In the genomic region with DNA sequence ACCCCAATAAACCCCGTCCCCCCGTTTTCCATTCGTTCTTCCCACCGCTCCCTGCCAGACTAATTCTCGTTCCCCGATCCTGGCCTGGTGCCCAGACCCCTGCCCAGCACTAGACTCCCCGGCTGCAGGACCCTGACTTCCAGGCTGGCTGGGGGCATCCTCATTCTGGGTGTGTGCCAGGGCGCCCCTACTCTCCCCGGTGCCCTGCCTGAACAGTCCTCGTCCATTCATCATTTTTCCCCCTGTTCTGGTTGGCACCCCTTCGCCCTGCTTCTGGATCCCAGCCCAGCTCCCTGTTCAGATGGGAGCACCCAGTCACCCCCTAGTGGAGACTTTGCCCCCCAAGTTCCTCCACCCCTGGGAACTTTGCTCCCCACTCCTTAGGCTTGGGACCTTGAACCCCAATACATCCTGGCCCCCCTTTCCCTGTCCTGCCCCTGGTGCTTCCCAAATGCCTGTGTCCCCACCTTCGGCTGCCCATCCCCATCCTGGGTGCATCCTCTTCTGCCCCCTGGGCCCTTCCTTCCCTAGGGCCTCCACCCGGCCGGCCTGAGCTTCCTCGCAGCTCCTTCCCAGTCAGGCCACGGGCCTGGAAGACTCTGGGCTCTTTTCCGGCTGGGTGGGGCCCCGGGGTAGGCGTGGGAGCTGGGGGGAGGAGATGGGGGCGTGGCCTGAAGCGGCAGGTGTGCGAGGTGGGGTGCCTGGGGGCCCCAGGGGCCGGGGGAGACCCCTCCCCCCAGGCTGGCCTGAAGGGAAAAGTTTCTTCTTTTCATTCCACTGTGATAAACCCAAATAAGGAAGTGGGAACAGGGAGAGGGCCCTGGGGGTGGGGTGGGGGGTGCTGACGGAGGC, we compare ENCODE assay signal across 8 cellular contexts. TPM values are rescaled to one million over a fixed set of nuclear protein-coding genes. Genes with fewer than 3 reads are reported as not detected.
A peak's percentile ranks its signal among the peaks of the same experiment; 100 is the strongest.
DNase-seq lines count a peak whose midpoint lies in the region; FAIRE-seq and TF ChIP-seq lines count a peak whose summit lies in the region.

No MANE protein-coding gene starts in this region.

- H2AFZ ChIP-seq in ACC112 (ENCODE audit: low read length, unreplicated experiment) (peak overlapping the region; percentile 55), endothelial cell of umbilical vein (ENCODE audit: low read depth, low read length) (peak overlapping the region; percentile 23)

- H3K4me3 ChIP-seq in ACC112 (ENCODE audit: low read depth, low read length), result peak overlapping the region; percentile 87
- H3K4me3 ChIP-seq in GM12875 (ENCODE audit: low read depth, low read length), result peak overlapping the region; percentile 77
- peak overlapping the region; percentile 94 for H3K4me3 ChIP-seq in SK-N-MC
- peak overlapping the region; percentile 80 to 93 (median 80) for H3K4me3 ChIP-seq in endothelial cell of umbilical vein (replicated peaks in 1 of 3; ENCODE audit: insufficient read depth in 1 of 3, low read depth in 1 of 3, low read length in 3 of 3)

- intact Hi-C loops in endothelial cell of umbilical vein (cut with micrococcal nuclease), result loop anchor here (1.0 kb wide), 4 partner anchors 11 to 49 kb away; partner anchors contain the start of gene GPR137

- H3K4me1 ChIP-seq in ACC112 (ENCODE audit: control insufficient read depth, insufficient read depth, low read length, unreplicated experiment) (peaks cover 23% of the 10 kb centered on the region), endothelial cell of umbilical vein (ENCODE audit: control insufficient read depth, extremely low read depth, insufficient read depth, low read length) (peaks cover 27% of the 10 kb centered on the region)

- TF ChIP-seq CTCF in GM12875 (IDR thresholded peaks at IDR 0.05; ENCODE audit: borderline replicate concordance, insufficient read depth, low read depth, low read length) (peak; percentile 53), endothelial cell of umbilical vein (IDR thresholded peaks at IDR 0.05; ENCODE audit: extremely low read depth in 1 of 2, insufficient read depth in 1 of 2, low read depth in 1 of 2, low read length in 2 of 2) (peak in 1 of 2 donors; percentile 31)

- H3K36me3 ChIP-seq in ACC112 (ENCODE audit: insufficient read depth, low read length) (0 out of 2 replicates have a peak, but pooled peaks cover 4% of the 10 kb centered on the region), SK-N-MC (ENCODE audit: insufficient read depth, low read length) (peaks cover 15% of the 10 kb centered on the region; the same call in 1 of the 2 replicates), endothelial cell of umbilical vein (ENCODE audit: control insufficient read depth in 2 of 2, extremely low read depth in 1 of 2, insufficient read depth in 2 of 2, low read length in 2 of 2) (peaks cover 2 to 17% of the 10 kb centered on the region in 2 experiments)

- dilution Hi-C loops in endothelial cell of umbilical vein (cut with MboI; ENCODE audit: extremely low pct_ligation_motif_present, low sequenced_read_pairs), result no loop called here

- H3K9me1 ChIP-seq in endothelial cell of umbilical vein (replicated peaks; ENCODE audit: control insufficient read depth, extremely low read depth, insufficient read depth, low read length), result no peaks in the 10 kb centered on the region

- no peaks in the 10 kb centered on the region for H3K9me3 ChIP-seq in SK-N-MC (ENCODE audit: low read depth, low read length)
- no peaks in the 10 kb centered on the region for H3K9me3 ChIP-seq in endothelial cell of umbilical vein (replicated peaks; ENCODE audit: control insufficient read depth, insufficient read depth, low read length)

- peaks cover 21% of the 10 kb centered on the region for H3K79me2 ChIP-seq in ACC112 (ENCODE audit: control insufficient read depth, insufficient read depth, low read length, unreplicated experiment)
- H3K79me2 ChIP-seq in endothelial cell of umbilical vein (ENCODE audit: control insufficient read depth, insufficient read depth, low read length), result peaks cover 32% of the 10 kb centered on the region

- POLR2A ChIA-PET in endothelial cell of umbilical vein (lab: Charles Lee), result no interaction called here
- POLR2A ChIA-PET in HEK293T (lab: Yijun Ruan, JAX), result interaction anchor here (0.8 to 8.9 kb wide), 4 partner anchors 10 to 68 kb away, joined by 3 to 78 read pairs (median 4); no protein-coding TSS in a partner anchor

- no peak for FAIRE-seq in endothelial cell of umbilical vein (lab: Jason Lieb, UNC)

- H3K27me3 ChIP-seq in ACC112 (ENCODE audit: insufficient read depth, low read length) (no peaks in the 10 kb centered on the region), endothelial cell of umbilical vein (ENCODE audit: control insufficient read depth in 2 of 2, insufficient read depth in 2 of 2, low read length in 2 of 2) (no peaks in the 10 kb centered on the region)

- H3K27ac ChIP-seq in ACC112 (ENCODE audit: low read depth, low read length) (peak overlapping the region; percentile 11; the same call in 1 of the 2 replicates), SK-N-MC (0 out of 2 replicates have a peak overlapping the region, but pooled peaks have one; percentile 19), endothelial cell of umbilical vein (ENCODE audit: insufficient read depth, low read depth, low read length) (peak overlapping the region; percentile 49)

- DNase-seq in SK-N-MC (ENCODE audit: low read depth, low spot score) (no peak), endothelial cell of umbilical vein (ENCODE audit: low read depth, low spot score) (no peak), myocyte (ENCODE audit: low read depth) (peak; percentile 42), middle frontal gyrus (ENCODE audit: extremely low spot score, low spot score) (no peak), HEK293T (ENCODE audit: extremely low spot score) (no peak)
- no peak for DNase-seq in stimulated activated naive CD4-positive, alpha-beta T cell (lab: John Stamatoyannopoulos, UW)

- H3K4me2 ChIP-seq in endothelial cell of umbilical vein (ENCODE audit: insufficient read depth, low read length), result peak overlapping the region; percentile 86

- peak; percentile 38 for TF ChIP-seq POLR2A in endothelial cell of umbilical vein (IDR thresholded peaks at IDR 0.05; ENCODE audit: low read depth, low read length)

- CTCF ChIA-PET in endothelial cell of umbilical vein (lab: Charles Lee), result interaction anchor here (0.7 to 4.7 kb wide), 10 partner anchors 8 to 103 kb away, joined by 3 to 60 read pairs (median 8); partner anchors contain the start of genes CATSPERZ, FERMT3, PRDX5 and STIP1
- CTCF ChIA-PET in HEK293T (lab: Yijun Ruan, JAX), result interaction anchor here (0.6 to 3.3 kb wide), 7 partner anchors 15 to 1101 kb away, joined by 3 to 14 read pairs (median 5); partner anchors contain the start of genes ESRRA, FERMT3, NUDT22 and TRPT1

- H4K20me1 ChIP-seq in endothelial cell of umbilical vein (replicated peaks; ENCODE audit: control insufficient read depth, extremely low read depth, insufficient read depth, low read length), result no peaks in the 10 kb centered on the region

- H3K9ac ChIP-seq in SK-N-MC (ENCODE audit: insufficient read length) (peak overlapping the region; percentile 83), endothelial cell of umbilical vein (replicated peaks; ENCODE audit: extremely low read depth, insufficient read depth, low read length) (peak overlapping the region; percentile 65)

- no TSS peak for BruUV-seq in endothelial cell of umbilical vein (replicated peaks; lab: Mats Ljungman, UMichigan)

RNA-seq across cellular contexts. Expression of gene PLCB3, which starts 0.9 kb away (rescaled TPM):
- 60.4 and 61.1 TPM in 2 replicates for total RNA-seq in endothelial cell of umbilical vein
- 32.3 and 33.3 TPM in 2 replicates for polyA plus RNA-seq in endothelial cell of umbilical vein
- polyA plus RNA-seq in endothelial cell of umbilical vein (2011; cell fraction: cytosol; rRNA removed), result 28.0 and 30.0 TPM in 2 replicates
- polyA plus RNA-seq in endothelial cell of umbilical vein (2011; cell fraction: nucleus; rRNA removed), result 82.7 and 91.6 TPM in 2 replicates
- 35.6 and 50.8 TPM in 2 replicates for polyA plus RNA-seq in endothelial cell of umbilical vein (2012)
- 28.2 and 34.7 TPM in 2 replicates for polyA minus RNA-seq in endothelial cell of umbilical vein
- polyA minus RNA-seq in endothelial cell of umbilical vein (2011; cell fraction: cytosol; rRNA and poly(A)+ RNA removed), result 36.9 TPM
- 22.8 and 37.1 TPM in 2 replicates for polyA minus RNA-seq in endothelial cell of umbilical vein (2011; cell fraction: nucleus; rRNA and poly(A)+ RNA removed)
- 41.5 and 41.7 TPM in 2 replicates for total RNA-seq in myocyte
- polyA plus RNA-seq in myocyte (2012), result 30.8 TPM

RNA-seq across cellular contexts. Expression of gene PPP1R14B, which starts 5.5 kb away (rescaled TPM):
- 431 TPM in 2 replicates for total RNA-seq in endothelial cell of umbilical vein
- 308 and 320 TPM in 2 replicates for polyA plus RNA-seq in endothelial cell of umbilical vein
- polyA plus RNA-seq in endothelial cell of umbilical vein (2011; cell fraction: cytosol; rRNA removed), result 343 and 404 TPM in 2 replicates
- 151 and 155 TPM in 2 replicates for polyA plus RNA-seq in endothelial cell of umbilical vein (2011; cell fraction: nucleus; rRNA removed)
- polyA plus RNA-seq in endothelial cell of umbilical vein (2012), result 414 and 432 TPM in 2 replicates
- polyA minus RNA-seq in endothelial cell of umbilical vein, result 107 and 116 TPM in 2 replicates
- polyA minus RNA-seq in endothelial cell of umbilical vein (2011; cell fraction: cytosol; rRNA and poly(A)+ RNA removed), result 105 TPM
- polyA minus RNA-seq in endothelial cell of umbilical vein (2011; cell fraction: nucleus; rRNA and poly(A)+ RNA removed), result 17.3 and 29.0 TPM in 2 replicates
- 656 and 816 TPM in 2 replicates for total RNA-seq in myocyte
- 808 TPM for polyA plus RNA-seq in myocyte (2012)

RNA-seq across cellular contexts. Expression of gene FKBP2, which starts 11.3 kb away (rescaled TPM):
- total RNA-seq in endothelial cell of umbilical vein (48.4 and 48.5 TPM in 2 replicates), myocyte (49.2 and 59.8 TPM in 2 replicates)
- polyA plus RNA-seq in endothelial cell of umbilical vein, result 63.1 and 74.4 TPM in 2 replicates
- polyA plus RNA-seq in endothelial cell of umbilical vein (2011; cell fraction: cytosol; rRNA removed), result 54.7 and 75.6 TPM in 2 replicates
- 24.9 and 27.9 TPM in 2 replicates for polyA plus RNA-seq in endothelial cell of umbilical vein (2011; cell fraction: nucleus; rRNA removed)
- polyA plus RNA-seq in endothelial cell of umbilical vein (2012), result 56.7 and 88.3 TPM in 2 replicates
- 25.3 and 28.2 TPM in 2 replicates for polyA minus RNA-seq in endothelial cell of umbilical vein
- polyA minus RNA-seq in endothelial cell of umbilical vein (2011; cell fraction: cytosol; rRNA and poly(A)+ RNA removed), result 36.4 TPM
- 4.2 and 7.5 TPM in 2 replicates for polyA minus RNA-seq in endothelial cell of umbilical vein (2011; cell fraction: nucleus; rRNA and poly(A)+ RNA removed)
- 208 TPM for polyA plus RNA-seq in myocyte (2012)

RNA-seq across cellular contexts. Expression of gene VEGFB, which starts 17.8 kb away (rescaled TPM):
- total RNA-seq in endothelial cell of umbilical vein, result 89.6 and 98.1 TPM in 2 replicates
- polyA plus RNA-seq in endothelial cell of umbilical vein, result 18.3 and 19.3 TPM in 2 replicates
- 22.0 and 30.8 TPM in 2 replicates for polyA plus RNA-seq in endothelial cell of umbilical vein (2011; cell fraction: cytosol; rRNA removed)
- 19.1 and 23.6 TPM in 2 replicates for polyA plus RNA-seq in endothelial cell of umbilical vein (2011; cell fraction: nucleus; rRNA removed)
- polyA plus RNA-seq in endothelial cell of umbilical vein (2012), result 86.5 and 108 TPM in 2 replicates
- polyA minus RNA-seq in endothelial cell of umbilical vein, result 7.2 and 8.5 TPM in 2 replicates
- 25.5 TPM for polyA minus RNA-seq in endothelial cell of umbilical vein (2011; cell fraction: cytosol; rRNA and poly(A)+ RNA removed)
- 5.5 and 5.8 TPM in 2 replicates for polyA minus RNA-seq in endothelial cell of umbilical vein (2011; cell fraction: nucleus; rRNA and poly(A)+ RNA removed)
- total RNA-seq in myocyte, result 59.1 and 65.8 TPM in 2 replicates
- 281 TPM for polyA plus RNA-seq in myocyte (2012)

RNA-seq across cellular contexts. Expression of gene DNAJC4, which starts 21.9 kb away (rescaled TPM):
- total RNA-seq in endothelial cell of umbilical vein, result 23.5 and 24.4 TPM in 2 replicates
- polyA plus RNA-seq in endothelial cell of umbilical vein, result 41.2 and 64.6 TPM in 2 replicates
- 24.7 and 36.3 TPM in 2 replicates for polyA plus RNA-seq in endothelial cell of umbilical vein (2011; cell fraction: cytosol; rRNA removed)
- 31.5 and 33.7 TPM in 2 replicates for polyA plus RNA-seq in endothelial cell of umbilical vein (2011; cell fraction: nucleus; rRNA removed)
- 23.6 and 52.5 TPM in 2 replicates for polyA plus RNA-seq in endothelial cell of umbilical vein (2012)
- polyA minus RNA-seq in endothelial cell of umbilical vein, result 14.6 and 19.3 TPM in 2 replicates
- polyA minus RNA-seq in endothelial cell of umbilical vein (2011; cell fraction: cytosol; rRNA and poly(A)+ RNA removed), result 11.6 TPM
- 5.5 and 6.5 TPM in 2 replicates for polyA minus RNA-seq in endothelial cell of umbilical vein (2011; cell fraction: nucleus; rRNA and poly(A)+ RNA removed)
- 6.5 and 7.2 TPM in 2 replicates for total RNA-seq in myocyte
- polyA plus RNA-seq in myocyte (2012), result 17.9 TPM
